In the genomic region with DNA sequence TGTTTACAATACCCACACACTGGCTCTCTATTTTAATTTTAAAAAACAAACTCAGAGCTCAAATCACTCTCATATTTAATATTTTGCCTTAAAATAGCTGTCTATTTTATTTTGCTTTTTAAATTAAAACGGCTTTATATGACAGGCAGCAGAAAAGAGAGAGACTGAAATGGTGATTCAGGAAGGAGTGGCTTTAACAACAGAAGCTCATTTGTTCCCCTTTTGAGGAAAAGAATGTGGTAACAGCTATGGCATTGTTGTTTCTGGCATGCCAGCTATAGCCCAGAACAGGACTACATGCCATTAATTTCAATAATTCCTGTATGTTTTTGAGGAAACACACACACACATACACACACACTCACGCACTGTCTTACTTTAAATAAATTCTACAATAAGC, we compare ENCODE assay signal across 13 cellular contexts.
DNase-seq lines count a peak whose midpoint lies in the region; ATAC-seq and TF ChIP-seq lines count a peak whose summit lies in the region.
"Had no signal": no experiment of that assay in that cellular context is flagged by ENCODE, and none has a peak within 500 bp of the region (broad histone marks: within the 10 kb centered on the region; RNA-seq: fewer than 3 reads in every experiment).

No MANE protein-coding gene starts in this region.

- H2BK20ac ChIP-seq in IMR-90 (ENCODE audit: low read depth, low read length), result no peak overlapping the region

- in situ Hi-C loops in IMR-90 (cut with MboI; ENCODE audit: low sequenced_read_pairs), result no loop called here

- H3K23ac ChIP-seq in IMR-90 (ENCODE audit: low read depth, low read length), result no peak overlapping the region
- no peak overlapping the region for H3K23ac ChIP-seq in trophoblast cell (ENCODE audit: low read length)

- H4K91ac ChIP-seq in IMR-90 (ENCODE audit: insufficient read depth, low read depth, low read length) (no peak overlapping the region), trophoblast cell (ENCODE audit: low read depth, low read length) (no peak overlapping the region)

- H3K18ac ChIP-seq in IMR-90 (ENCODE audit: low read depth, low read length) (no peak overlapping the region), trophoblast cell (ENCODE audit: low read length) (no peak overlapping the region)

- no peak overlapping the region for H2AFZ ChIP-seq in IMR-90 (replicated peaks; ENCODE audit: low read length, poor library complexity)
- H2AFZ ChIP-seq in trophoblast cell (ENCODE audit: insufficient read depth, low read length, poor library complexity), result no peak overlapping the region

- WGBS in IMR-90 (ENCODE audit: extremely low coverage in 2 of 2, insufficient read length in 1 of 2), 2 experiments, result no CpG with 5 or more reads among the region's 2 CpGs
- WGBS in trophoblast cell (ENCODE audit: extremely low coverage, insufficient coverage, insufficient read length), result no CpG with 5 or more reads among the region's 2 CpGs

- H2BK120ac ChIP-seq in IMR-90 (ENCODE audit: low read depth, low read length) (no peak overlapping the region), trophoblast cell (ENCODE audit: insufficient read depth, low read length, poor library complexity) (no peak overlapping the region)

- H2AK5ac ChIP-seq in IMR-90 (ENCODE audit: low read depth, low read length), result no peak overlapping the region
- no peak overlapping the region for H2AK5ac ChIP-seq in trophoblast cell (ENCODE audit: low read length)

- no peaks in the 10 kb centered on the region for H3K9me1 ChIP-seq in IMR-90 (ENCODE audit: insufficient read depth, low read length)

- POLR2A ChIA-PET in IMR-90 (lab: Charles Lee; ENCODE audit: unreplicated experiment), result no interaction called here

- H3K4me2 ChIP-seq in IMR-90 (ENCODE audit: low read depth, low read length) (no peak overlapping the region), trophoblast cell (ENCODE audit: low read length) (no peak overlapping the region)

- H2BK5ac ChIP-seq in IMR-90 (ENCODE audit: low read depth, low read length, poor library complexity, severe bottlenecking) (no peak overlapping the region), trophoblast cell (ENCODE audit: low read depth, low read length, poor library complexity) (no peak overlapping the region)

- H4K12ac ChIP-seq in trophoblast cell (ENCODE audit: low read depth, low read length), result no peak overlapping the region

- H3K27ac ChIP-seq in IMR-90 (ENCODE audit: insufficient read depth, low read length), result no peak overlapping the region
- no peak overlapping the region for H3K27ac ChIP-seq in trophoblast cell (ENCODE audit: low read depth, low read length)

- no peak for TF ChIP-seq POLR2A in IMR-90 (IDR thresholded peaks at IDR 0.05; ENCODE audit: low read depth, low read length)

- H3K27me3 ChIP-seq in IMR-90 (ENCODE audit: control insufficient read depth, insufficient read depth, low read length) (no peaks in the 10 kb centered on the region), trophoblast cell (ENCODE audit: insufficient read depth, low read length) (no peaks in the 10 kb centered on the region)

- DNase-seq in IMR-90 (peak; percentile 17), cardiac fibroblast (ENCODE audit: low read depth in 2 of 2) (peak; percentile 48 to 49), kidney glomerular epithelial cell (lab: John Stamatoyannopoulos, UW) (peak; percentile 43), superior temporal gyrus (ENCODE audit: extremely low spot score) (peak; percentile 90), trophoblast cell (no peak)
- DNase-seq in activated naive CD4-positive, alpha-beta T cell treated with anti-CD3 and anti-CD28 coated beads, Interleukin-2, amount 50 U/mL, for 16 hours, result no peak
- DNase-seq: activated CD4-positive, alpha-beta T cell treated with anti-CD3 and anti-CD28 coated beads for 4 hours; CD8-positive, alpha-beta memory T cell; left colon; NCI-H1417; NCI-H774; stimulated activated naive CD8-positive, alpha-beta T cell treated with anti-CD3 and anti-CD28 coated beads, Interleukin-15, Interleukin-2, amounts not matched to agents 100 U/mL and 50 U/mL, for 24 hours had no signal

- H3K14ac ChIP-seq in IMR-90 (replicated peaks; ENCODE audit: low read depth, low read length) (no peak overlapping the region), trophoblast cell (ENCODE audit: low read length) (no peak overlapping the region)

- H3K36me3 ChIP-seq in IMR-90 (ENCODE audit: control insufficient read depth, insufficient read depth, low read length) (no peaks in the 10 kb centered on the region), trophoblast cell (ENCODE audit: control insufficient read depth in 1 of 2, insufficient read depth in 2 of 2, low read length in 2 of 2) (no peaks in the 10 kb centered on the region)

- H3K4ac ChIP-seq in IMR-90 (ENCODE audit: low read depth, low read length) (no peak overlapping the region), trophoblast cell (ENCODE audit: low read depth, low read length) (no peak overlapping the region)

- no peak overlapping the region for H2BK15ac ChIP-seq in IMR-90 (ENCODE audit: low read depth, low read length)

- no peak overlapping the region for H2AK9ac ChIP-seq in IMR-90 (replicated peaks; ENCODE audit: low read depth, low read length, poor library complexity)

- no peaks in the 10 kb centered on the region for H3K9me3 ChIP-seq in IMR-90 (ENCODE audit: control insufficient read depth, insufficient read depth, low read length)
- H3K9me3 ChIP-seq in trophoblast cell (ENCODE audit: insufficient read depth, low read depth, low read length), result no peaks in the 10 kb centered on the region

- no peak overlapping the region for H3K56ac ChIP-seq in IMR-90 (ENCODE audit: extremely low read depth, insufficient read depth, low read length)

- no peaks in the 10 kb centered on the region for H3K79me2 ChIP-seq in trophoblast cell (ENCODE audit: control insufficient read depth, insufficient read depth, low read length, poor library complexity)

- no peak overlapping the region for H2BK12ac ChIP-seq in trophoblast cell (ENCODE audit: low read length)

- intact Hi-C loops in IMR-90 (cut with micrococcal nuclease), result no loop called here

- no peak overlapping the region for H3K4me3 ChIP-seq in IMR-90 (ENCODE audit: insufficient read depth, low read depth, low read length)
- H3K4me3 ChIP-seq in cardiac fibroblast (replicated peaks in 1 of 2; ENCODE audit: low read depth in 2 of 2, low read length in 2 of 2), result no peak overlapping the region
- H3K4me3 ChIP-seq in trophoblast cell (ENCODE audit: low read depth, low read length), result no peak overlapping the region

- H4K8ac ChIP-seq in IMR-90 (ENCODE audit: low read depth in 2 of 2, low read length in 2 of 2) (no peak overlapping the region), trophoblast cell (ENCODE audit: low read depth, low read length) (no peak overlapping the region)

- H3K4me1 ChIP-seq in IMR-90 (ENCODE audit: control insufficient read depth, insufficient read depth, low read length), result no peaks in the 10 kb centered on the region
- H3K4me1 ChIP-seq in trophoblast cell (ENCODE audit: control insufficient read depth in 1 of 2, insufficient read depth in 2 of 2, low read length in 2 of 2), result peaks cover 0 to 7% of the 10 kb centered on the region in 2 experiments

- dilution Hi-C loops in IMR-90 (cut with HindIII; ENCODE audit: low sequenced_read_pairs, unreplicated experiment), result no loop called here

- no peak for TF ChIP-seq CTCF in IMR-90 (conservative IDR thresholded peaks at IDR 0.05; ENCODE audit: low read depth, low read length)
- no peak for TF ChIP-seq CTCF in cardiac fibroblast (IDR thresholded peaks at IDR 0.05; ENCODE audit: low read depth, low read length)

- no peak for ATAC-seq in IMR-90 (ENCODE audit: low read depth)
- no peak for ATAC-seq in HG02678 (IDR thresholded peaks at IDR 0.05; ENCODE audit: unreplicated experiment)
- ATAC-seq: left colon; stimulated activated naive CD8-positive, alpha-beta T cell treated with anti-CD3 and anti-CD28 coated beads, Interleukin-15, Interleukin-2, amounts not matched to agents 100 U/mL and 50 U/mL, for 24 hours had no signal

- H4K5ac ChIP-seq in IMR-90 (ENCODE audit: low read depth, low read length), result no peak overlapping the region

- H4K20me1 ChIP-seq in IMR-90 (ENCODE audit: insufficient read depth, low read length), result no peaks in the 10 kb centered on the region

- no peaks in the 10 kb centered on the region for H3K79me1 ChIP-seq in IMR-90 (ENCODE audit: low read depth in 1 of 2, low read length in 2 of 2)
- H3K79me1 ChIP-seq in trophoblast cell (ENCODE audit: low read length), result peaks cover 2% of the 10 kb centered on the region

- no peak for TF ChIP-seq RAD21 in IMR-90 (IDR thresholded peaks at IDR 0.05; ENCODE audit: low read length)

- H3K9ac ChIP-seq in IMR-90 (ENCODE audit: low read depth, low read length) (no peak overlapping the region), trophoblast cell (ENCODE audit: low read length) (no peak overlapping the region)

- CTCF ChIA-PET in IMR-90 (lab: Yijun Ruan, JAX), result no interaction called here

- no TSS peak for BruUV-seq in IMR-90 (replicated peaks; lab: Mats Ljungman, UMichigan)

TF ChIP-seq in IMR-90, 13 proteins besides CTCF, POLR2A, EP300 and RAD21 (continues in another document):
- TF ChIP-seq MAZ (IDR thresholded peaks at IDR 0.05; ENCODE audit: borderline replicate concordance, low read depth, low read length), result no peak
- TF ChIP-seq MXI1 (IDR thresholded peaks at IDR 0.05; ENCODE audit: borderline replicate concordance, low read depth, low read length), result no peak
- TF ChIP-seq, protein P1, sequence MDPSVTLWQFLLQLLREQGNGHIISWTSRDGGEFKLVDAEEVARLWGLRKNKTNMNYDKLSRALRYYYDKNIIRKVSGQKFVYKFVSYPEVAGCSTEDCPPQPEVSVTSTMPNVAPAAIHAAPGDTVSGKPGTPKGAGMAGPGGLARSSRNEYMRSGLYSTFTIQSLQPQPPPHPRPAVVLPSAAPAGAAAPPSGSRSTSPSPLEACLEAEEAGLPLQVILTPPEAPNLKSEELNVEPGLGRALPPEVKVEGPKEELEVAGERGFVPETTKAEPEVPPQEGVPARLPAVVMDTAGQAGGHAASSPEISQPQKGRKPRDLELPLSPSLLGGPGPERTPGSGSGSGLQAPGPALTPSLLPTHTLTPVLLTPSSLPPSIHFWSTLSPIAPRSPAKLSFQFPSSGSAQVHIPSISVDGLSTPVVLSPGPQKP (IDR thresholded peaks at IDR 0.05; ENCODE audit: borderline replicate concordance, low read depth, low read length), result no peak
- no peak for TF ChIP-seq SMC3 (IDR thresholded peaks at IDR 0.05; ENCODE audit: low read depth, low read length)
- TF ChIP-seq RCOR1 (IDR thresholded peaks at IDR 0.05; ENCODE audit: insufficient replicate concordance, low read length), result no peak
- TF ChIP-seq FOS (IDR thresholded peaks at IDR 0.05; ENCODE audit: low read depth, low read length), result no peak
- TF ChIP-seq RFX5 (IDR thresholded peaks at IDR 0.05; ENCODE audit: low read depth, low read length), result no peak
- TF ChIP-seq CEBPB (IDR thresholded peaks at IDR 0.05; ENCODE audit: low read depth, low read length), result no peak

Comparison
In these comparisons a context has a peak if more than half of its experiments do, and no peak if none do; other contexts are left out.
1. DNase-seq: peak in IMR-90 (single experiment), cardiac fibroblast (2 of 2), kidney glomerular epithelial cell (single experiment) and superior temporal gyrus (single experiment); none in activated naive CD4-positive, alpha-beta T cell treated with anti-CD3 and anti-CD28 coated beads, Interleukin-2, amount 50 U/mL, for 16 hours (single experiment) and trophoblast cell (0 of 2).